Comparison of ENCODE assay signal across 9 cellular contexts in genomic region chr6:1771324-1771723, GRCh38.
DNase-seq lines count a peak whose midpoint lies in the region; ATAC-seq, FAIRE-seq and TF ChIP-seq lines count a peak whose summit lies in the region.
"Had no signal": no experiment of that assay in that cellular context is flagged by ENCODE, and none has a peak within 500 bp of the region (broad histone marks: within the 10 kb centered on the region; RNA-seq: fewer than 3 reads in every experiment).

No MANE protein-coding gene starts in this region.

- peak overlapping the region; percentile 0 for H3K4me2 ChIP-seq in endothelial cell of umbilical vein (ENCODE audit: insufficient read depth, low read length)

- BruUV-seq in endothelial cell of umbilical vein (replicated peaks; lab: Mats Ljungman, UMichigan), result no TSS peak

- H3K27me3 ChIP-seq in RWPE2 (ENCODE audit: insufficient read depth, poor library complexity, severe bottlenecking) (no peaks in the 10 kb centered on the region), endothelial cell of umbilical vein (ENCODE audit: control insufficient read depth in 2 of 2, insufficient read depth in 2 of 2, low read length in 2 of 2) (no peaks in the 10 kb centered on the region), gastrocnemius medialis (no peaks in the 10 kb centered on the region)

- peak overlapping the region; percentile 26 for H2AFZ ChIP-seq in endothelial cell of umbilical vein (ENCODE audit: low read depth, low read length)

- TF ChIP-seq POLR2A in endothelial cell of umbilical vein (IDR thresholded peaks at IDR 0.05; ENCODE audit: low read depth, low read length), result no peak
- no peak for TF ChIP-seq POLR2A in gastrocnemius medialis (IDR thresholded peaks at IDR 0.05)

- H3K27ac ChIP-seq in RWPE2 (ENCODE audit: poor library complexity, severe bottlenecking) (peak overlapping the region; percentile 27), endothelial cell of umbilical vein (ENCODE audit: insufficient read depth, low read depth, low read length) (peak overlapping the region; percentile 67), gastrocnemius medialis (no peak overlapping the region)

- DNase-seq in activated gamma-delta T cell treated with Interleukin-2 at 50 U/mL for 16 hours (peak; percentile 20), activated gamma-delta T cell (lab: John Stamatoyannopoulos, UW) (no peak), RWPE2 (ENCODE audit: low spot score) (no peak), endothelial cell of umbilical vein (ENCODE audit: low read depth, low spot score) (peak; percentile 81), gastrocnemius medialis (no peak), GF-D8 (lab: John Stamatoyannopoulos, UW) (no peak)
- DNase-seq in stimulated activated naive CD8-positive, alpha-beta T cell treated with anti-CD3 and anti-CD28 coated beads, Interleukin-15, Interleukin-2, amounts not matched to agents 100 U/mL and 50 U/mL, for 24 hours, result peak; percentile 32
- DNase-seq in activated T-helper 2 cell treated with anti-CD3 and anti-CD28 coated beads, Interferon-gamma antibody, Interleukin-2, Interleukin-4, amounts not matched to agents 10 μg/mL and 5 μg/mL and 100 μg/mL, durations not matched to agents 14 hours and 24 hours and 36 hours (ENCODE audit: low spot score), result no peak
- DNase-seq: AML-193 had no signal

- dilution Hi-C loops in endothelial cell of umbilical vein (cut with MboI; ENCODE audit: extremely low pct_ligation_motif_present, low sequenced_read_pairs), result no loop called here

- H3K4me3 ChIP-seq in RWPE2 (ENCODE audit: severe bottlenecking), result no peak overlapping the region
- no peak overlapping the region for H3K4me3 ChIP-seq in endothelial cell of umbilical vein (replicated peaks in 1 of 3; ENCODE audit: insufficient read depth in 1 of 3, low read depth in 1 of 3, low read length in 3 of 3)
- H3K4me3 ChIP-seq in gastrocnemius medialis, result no peak overlapping the region

- no peaks in the 10 kb centered on the region for H3K9me1 ChIP-seq in endothelial cell of umbilical vein (replicated peaks; ENCODE audit: control insufficient read depth, extremely low read depth, insufficient read depth, low read length)

- intact Hi-C loops in endothelial cell of umbilical vein (cut with micrococcal nuclease), result loop anchor here (1.0 kb wide), 1 partner anchor 16 kb away; no protein-coding TSS in a partner anchor
- intact Hi-C loops in activated T-helper 2 cell treated with anti-CD3 and anti-CD28 coated beads, Interferon-gamma antibody, Interleukin-2, Interleukin-4, amounts not matched to agents 10 μg/mL and 5 μg/mL and 100 μg/mL, durations not matched to agents 14 hours and 24 hours and 36 hours (cut with micrococcal nuclease), result no loop called here
- intact Hi-C loops in gastrocnemius medialis (cut with DNase I; ENCODE audit: low total_unique reads), result no loop called here

- H3K4me3 Mint-ChIP-seq in activated T-helper 2 cell treated with anti-CD3 and anti-CD28 coated beads, Interferon-gamma antibody, Interleukin-2, Interleukin-4, amounts not matched to agents 10 μg/mL and 5 μg/mL and 100 μg/mL, durations not matched to agents 14 hours and 24 hours and 36 hours (ENCODE audit: low read depth), result no peak overlapping the region

- no peaks in the 10 kb centered on the region for H3K9me3 ChIP-seq in RWPE2 (ENCODE audit: severe bottlenecking)
- no peaks in the 10 kb centered on the region for H3K9me3 ChIP-seq in endothelial cell of umbilical vein (replicated peaks; ENCODE audit: control insufficient read depth, insufficient read depth, low read length)
- H3K9me3 ChIP-seq in gastrocnemius medialis, result no peaks in the 10 kb centered on the region

- CTCF ChIA-PET in endothelial cell of umbilical vein (lab: Charles Lee), result interaction anchor here (1.0 to 1.8 kb wide), 5 partner anchors 10 to 583 kb away, joined by 3 to 7 read pairs (median 4); no protein-coding TSS in a partner anchor

- peak; percentile 97 for FAIRE-seq in endothelial cell of umbilical vein (lab: Jason Lieb, UNC)

- H3K36me3 Mint-ChIP-seq in activated T-helper 2 cell treated with anti-CD3 and anti-CD28 coated beads, Interferon-gamma antibody, Interleukin-2, Interleukin-4, amounts not matched to agents 10 μg/mL and 5 μg/mL and 100 μg/mL, durations not matched to agents 14 hours and 24 hours and 36 hours (ENCODE audit: low read depth), result no peaks in the 10 kb centered on the region

- H4K20me1 ChIP-seq in endothelial cell of umbilical vein (replicated peaks; ENCODE audit: control insufficient read depth, extremely low read depth, insufficient read depth, low read length), result no peaks in the 10 kb centered on the region

- TF ChIP-seq CTCF in RWPE2 (IDR thresholded peaks at IDR 0.05; ENCODE audit: poor library complexity, severe bottlenecking) (no peak), endothelial cell of umbilical vein (IDR thresholded peaks at IDR 0.05; ENCODE audit: extremely low read depth in 1 of 2, insufficient read depth in 1 of 2, low read depth in 1 of 2, low read length in 2 of 2) (no peak), gastrocnemius medialis (IDR thresholded peaks at IDR 0.05 in 4 of 5, conservative IDR thresholded peaks at IDR 0.05 in 1 of 5) (no peak)

- H3K27ac Mint-ChIP-seq in activated T-helper 2 cell treated with anti-CD3 and anti-CD28 coated beads, Interferon-gamma antibody, Interleukin-2, Interleukin-4, amounts not matched to agents 10 μg/mL and 5 μg/mL and 100 μg/mL, durations not matched to agents 14 hours and 24 hours and 36 hours, result no peak overlapping the region

- POLR2A ChIA-PET in endothelial cell of umbilical vein (lab: Charles Lee), result no interaction called here

- peaks cover 30% of the 10 kb centered on the region for H3K4me1 ChIP-seq in RWPE2 (ENCODE audit: insufficient read depth, poor library complexity, severe bottlenecking)
- peaks cover 40% of the 10 kb centered on the region for H3K4me1 ChIP-seq in endothelial cell of umbilical vein (ENCODE audit: control insufficient read depth, extremely low read depth, insufficient read depth, low read length)
- H3K4me1 ChIP-seq in gastrocnemius medialis, result peaks cover 9 to 16% of the 10 kb centered on the region in 2 donors

- H3K27me3 Mint-ChIP-seq in activated T-helper 2 cell treated with anti-CD3 and anti-CD28 coated beads, Interferon-gamma antibody, Interleukin-2, Interleukin-4, amounts not matched to agents 10 μg/mL and 5 μg/mL and 100 μg/mL, durations not matched to agents 14 hours and 24 hours and 36 hours (ENCODE audit: low read depth), result peaks cover 5% of the 10 kb centered on the region

- peak overlapping the region; percentile 28 for H3K9ac ChIP-seq in endothelial cell of umbilical vein (replicated peaks; ENCODE audit: extremely low read depth, insufficient read depth, low read length)

- H3K79me2 ChIP-seq in endothelial cell of umbilical vein (ENCODE audit: control insufficient read depth, insufficient read depth, low read length), result no peaks in the 10 kb centered on the region

- ATAC-seq in RWPE2 (ENCODE audit: low read depth) (peak; percentile 89), gastrocnemius medialis (no peak)
- peak; percentile 66 for ATAC-seq in stimulated activated naive CD8-positive, alpha-beta T cell treated with anti-CD3 and anti-CD28 coated beads, Interleukin-15, Interleukin-2, amounts not matched to agents 100 U/mL and 50 U/mL, for 24 hours

- H3K36me3 ChIP-seq in RWPE2 (ENCODE audit: low read depth), result no peaks in the 10 kb centered on the region
- no peaks in the 10 kb centered on the region for H3K36me3 ChIP-seq in endothelial cell of umbilical vein (ENCODE audit: control insufficient read depth in 2 of 2, extremely low read depth in 1 of 2, insufficient read depth in 2 of 2, low read length in 2 of 2)
- no peaks in the 10 kb centered on the region for H3K36me3 ChIP-seq in gastrocnemius medialis

- H3K9me3 Mint-ChIP-seq in activated T-helper 2 cell treated with anti-CD3 and anti-CD28 coated beads, Interferon-gamma antibody, Interleukin-2, Interleukin-4, amounts not matched to agents 10 μg/mL and 5 μg/mL and 100 μg/mL, durations not matched to agents 14 hours and 24 hours and 36 hours, result no peaks in the 10 kb centered on the region

- in situ Hi-C loops in gastrocnemius medialis (cut with MboI; ENCODE audit: low sequenced_read_pairs in 4 of 4), result no loop called here

- H3K4me1 Mint-ChIP-seq in activated T-helper 2 cell treated with anti-CD3 and anti-CD28 coated beads, Interferon-gamma antibody, Interleukin-2, Interleukin-4, amounts not matched to agents 10 μg/mL and 5 μg/mL and 100 μg/mL, durations not matched to agents 14 hours and 24 hours and 36 hours (ENCODE audit: low read depth), result peaks cover 21% of the 10 kb centered on the region

TF ChIP-seq in endothelial cell of umbilical vein, 7 proteins besides CTCF, POLR2A, EP300 and RAD21:
- peak; percentile 82 for TF ChIP-seq FOS (IDR thresholded peaks at IDR 0.05; ENCODE audit: borderline replicate concordance, insufficient read depth, low read length)
- TF ChIP-seq MYC (IDR thresholded peaks at IDR 0.05; ENCODE audit: low read depth, low read length), result peak; percentile 39
- TF ChIP-seq JUN (IDR thresholded peaks at IDR 0.05; ENCODE audit: borderline replicate concordance, insufficient read depth, insufficient read length, low read depth), result peak; percentile 80
- TF ChIP-seq GATA2 (IDR thresholded peaks at IDR 0.05; ENCODE audit: insufficient read depth, insufficient read length, low read depth, low read length), result no peak
- TF ChIP-seq POLR2AphosphoS5 (IDR thresholded peaks at IDR 0.05; ENCODE audit: insufficient read depth, low read depth, low read length), result peak; percentile 75

Comparison
In these comparisons a context has a peak if more than half of its experiments do, and no peak if none do; other contexts are left out.
1. DNase-seq: peak in activated gamma-delta T cell treated with Interleukin-2 at 50 U/mL for 16 hours (single experiment), endothelial cell of umbilical vein (single experiment) and stimulated activated naive CD8-positive, alpha-beta T cell treated with anti-CD3 and anti-CD28 coated beads, Interleukin-15, Interleukin-2, amounts not matched to agents 100 U/mL and 50 U/mL, for 24 hours (single experiment); none in activated gamma-delta T cell (single experiment), RWPE2 (single experiment), activated T-helper 2 cell treated with anti-CD3 and anti-CD28 coated beads, Interferon-gamma antibody, Interleukin-2, Interleukin-4, amounts not matched to agents 10 μg/mL and 5 μg/mL and 100 μg/mL, durations not matched to agents 14 hours and 24 hours and 36 hours (single experiment), gastrocnemius medialis (0 of 2) and GF-D8 (single experiment).
2. ATAC-seq: peak in RWPE2 (single experiment) and stimulated activated naive CD8-positive, alpha-beta T cell treated with anti-CD3 and anti-CD28 coated beads, Interleukin-15, Interleukin-2, amounts not matched to agents 100 U/mL and 50 U/mL, for 24 hours (single experiment); none in gastrocnemius medialis (0 of 2).
3. H3K27ac ChIP-seq: peak in RWPE2 (single experiment) and endothelial cell of umbilical vein (single experiment); none in gastrocnemius medialis (0 of 4).